8 cellular contexts compared by ENCODE assay signal in genomic region chr1:155712636-155713035, GRCh38. TPM values are rescaled to one million over a fixed set of nuclear protein-coding genes. Genes with fewer than 3 reads are reported as not detected.
DNase-seq lines count a peak whose midpoint lies in the region; ATAC-seq, FAIRE-seq and TF ChIP-seq lines count a peak whose summit lies in the region.
"Not testable (repeated sequence)": the region's sequence is repeated elsewhere in the genome, so short reads cannot be mapped to it uniquely, and the experiment has no call there.

No MANE protein-coding gene starts in this region.

- not testable (repeated sequence) for BruUV-seq in A673 (replicated peaks; lab: Mats Ljungman, UMichigan); endothelial cell of umbilical vein (replicated peaks; lab: Mats Ljungman, UMichigan)

- not testable (repeated sequence) for DNase-seq in A673 (ENCODE audit: low spot score); activated CD4-positive, alpha-beta memory T cell treated with anti-CD3 and anti-CD28 coated beads, Interleukin-2, amount 10 ng/mL, durations not matched to agents 7 days and 5 days; endothelial cell of umbilical vein (ENCODE audit: low read depth, low spot score); left ventricle myocardium superior
- DNase-seq in Kasumi-1 (lab: John Stamatoyannopoulos, UW) (peak; percentile 5 to 15), OCI-M1 (lab: John Stamatoyannopoulos, UW) (peak; percentile 48)
- DNase-seq in naive thymus-derived CD4-positive, alpha-beta T cell = peak in 2 of 9 donors; percentile 2 to 8

- CTCF ChIA-PET in A673 (lab: Charles Lee); activated CD4-positive, alpha-beta memory T cell treated with anti-CD3 and anti-CD28 coated beads, Interleukin-2, amount 10 ng/mL, durations not matched to agents 7 days and 5 days (lab: Charles Lee): not testable (repeated sequence)
- CTCF ChIA-PET in endothelial cell of umbilical vein (lab: Charles Lee) = interaction anchor here (0.6 to 1.2 kb wide), 4 partner anchors 17 to 271 kb away, joined by 3 to 4 read pairs (median 4); no protein-coding TSS in a partner anchor
- CTCF ChIA-PET in naive thymus-derived CD4-positive, alpha-beta T cell (lab: Charles Lee) = interaction anchor here (0.6 kb wide), 1 partner anchor 432 kb away, joined by 3 read pairs; no protein-coding TSS in a partner anchor

- H3K27ac ChIP-seq in A673 (ENCODE audit: low read depth, low read length, poor library complexity, severe bottlenecking); endothelial cell of umbilical vein (ENCODE audit: insufficient read depth, low read depth, low read length); naive thymus-derived CD4-positive, alpha-beta T cell (ENCODE audit: low read depth, low read length): not testable (repeated sequence)

- TF ChIP-seq POLR2A in endothelial cell of umbilical vein (IDR thresholded peaks at IDR 0.05; ENCODE audit: low read depth, low read length) = not testable (repeated sequence)

- peaks cover 27% of the 10 kb centered on the region for H3K4me1 Mint-ChIP-seq in activated CD4-positive, alpha-beta memory T cell treated with anti-CD3 and anti-CD28 coated beads, Interleukin-2, amount 10 ng/mL, durations not matched to agents 7 days and 5 days
- peaks cover 4 to 24% (median 9%) of the 10 kb centered on the region in 7 donors for H3K4me1 Mint-ChIP-seq in naive thymus-derived CD4-positive, alpha-beta T cell

- POLR2A ChIA-PET in A673 (lab: Charles Lee; ENCODE audit: low non-redundant PET); activated CD4-positive, alpha-beta memory T cell treated with anti-CD3 and anti-CD28 coated beads, Interleukin-2, amount 10 ng/mL, durations not matched to agents 7 days and 5 days (lab: Charles Lee); endothelial cell of umbilical vein (lab: Charles Lee); naive thymus-derived CD4-positive, alpha-beta T cell (lab: Charles Lee): not testable (repeated sequence)

- H2AFZ ChIP-seq in endothelial cell of umbilical vein (ENCODE audit: low read depth, low read length) = not testable (repeated sequence)

- peak; percentile 47 for FAIRE-seq in endothelial cell of umbilical vein (lab: Jason Lieb, UNC)

- not testable (repeated sequence) for H3K9ac ChIP-seq in endothelial cell of umbilical vein (replicated peaks; ENCODE audit: extremely low read depth, insufficient read depth, low read length)

- H3K27me3 ChIP-seq in A673 (replicated peaks; ENCODE audit: insufficient read depth, low read depth, low read length, poor library complexity); endothelial cell of umbilical vein (ENCODE audit: control insufficient read depth in 2 of 2, insufficient read depth in 2 of 2, low read length in 2 of 2); naive thymus-derived CD4-positive, alpha-beta T cell (ENCODE audit: control insufficient read depth in 2 of 2, insufficient read depth in 2 of 2, low read length in 2 of 2): not testable (repeated sequence)

- peak overlapping the region; percentile 37 for H3K27ac Mint-ChIP-seq in activated CD4-positive, alpha-beta memory T cell treated with anti-CD3 and anti-CD28 coated beads, Interleukin-2, amount 10 ng/mL, durations not matched to agents 7 days and 5 days
- H3K27ac Mint-ChIP-seq in naive thymus-derived CD4-positive, alpha-beta T cell = not testable (repeated sequence)

- not testable (repeated sequence) for H3K9me1 ChIP-seq in endothelial cell of umbilical vein (replicated peaks; ENCODE audit: control insufficient read depth, extremely low read depth, insufficient read depth, low read length)

- H3K4me2 ChIP-seq in endothelial cell of umbilical vein (ENCODE audit: insufficient read depth, low read length) = not testable (repeated sequence)

- not testable (repeated sequence) for H3K4me3 ChIP-seq in A673 (ENCODE audit: low read depth, low read length, poor library complexity, severe bottlenecking); endothelial cell of umbilical vein (replicated peaks in 1 of 3; ENCODE audit: insufficient read depth in 1 of 3, low read depth in 1 of 3, low read length in 3 of 3); naive thymus-derived CD4-positive, alpha-beta T cell (ENCODE audit: low read length)

- not testable (repeated sequence) for H3K27me3 Mint-ChIP-seq in activated CD4-positive, alpha-beta memory T cell treated with anti-CD3 and anti-CD28 coated beads, Interleukin-2, amount 10 ng/mL, durations not matched to agents 7 days and 5 days; naive thymus-derived CD4-positive, alpha-beta T cell

- not testable (repeated sequence) for H3K4me3 Mint-ChIP-seq in activated CD4-positive, alpha-beta memory T cell treated with anti-CD3 and anti-CD28 coated beads, Interleukin-2, amount 10 ng/mL, durations not matched to agents 7 days and 5 days; naive thymus-derived CD4-positive, alpha-beta T cell

- peaks cover 37% of the 10 kb centered on the region for H3K36me3 Mint-ChIP-seq in activated CD4-positive, alpha-beta memory T cell treated with anti-CD3 and anti-CD28 coated beads, Interleukin-2, amount 10 ng/mL, durations not matched to agents 7 days and 5 days (ENCODE audit: low read depth)
- peaks cover 0 to 23% (median 5%) of the 10 kb centered on the region in 5 donors for H3K36me3 Mint-ChIP-seq in naive thymus-derived CD4-positive, alpha-beta T cell

- dilution Hi-C loops in endothelial cell of umbilical vein (cut with MboI; ENCODE audit: extremely low pct_ligation_motif_present, low sequenced_read_pairs) = not testable (repeated sequence)

- intact Hi-C loops in A673 (cut with micrococcal nuclease; ENCODE audit: unreplicated experiment); endothelial cell of umbilical vein (cut with micrococcal nuclease); left ventricle myocardium superior (cut with micrococcal nuclease); naive thymus-derived CD4-positive, alpha-beta T cell (cut with micrococcal nuclease): not testable (repeated sequence)

- H3K36me3 ChIP-seq in A673 (ENCODE audit: insufficient read depth, low read length, poor library complexity, severe bottlenecking) = peaks cover 36% of the 10 kb centered on the region
- H3K36me3 ChIP-seq in endothelial cell of umbilical vein (ENCODE audit: control insufficient read depth in 2 of 2, extremely low read depth in 1 of 2, insufficient read depth in 2 of 2, low read length in 2 of 2) = not testable (repeated sequence)
- H3K36me3 ChIP-seq in naive thymus-derived CD4-positive, alpha-beta T cell (ENCODE audit: control insufficient read depth in 2 of 3, insufficient read depth in 3 of 3, low read length in 3 of 3) = peaks cover 0 to 29% (median 0%) of the 10 kb centered on the region in 3 experiments

- not testable (repeated sequence) for H3K9me3 ChIP-seq in A673 (ENCODE audit: low read depth, low read length, poor library complexity, severe bottlenecking); endothelial cell of umbilical vein (replicated peaks; ENCODE audit: control insufficient read depth, insufficient read depth, low read length); naive thymus-derived CD4-positive, alpha-beta T cell (ENCODE audit: control insufficient read depth in 2 of 3, low read length in 3 of 3)

- peak; percentile 51 for ATAC-seq in left ventricle myocardium superior
- ATAC-seq in naive thymus-derived CD4-positive, alpha-beta T cell = peak; percentile 12

- H3K79me2 ChIP-seq in endothelial cell of umbilical vein (ENCODE audit: control insufficient read depth, insufficient read depth, low read length) = peaks cover 11% of the 10 kb centered on the region

- not testable (repeated sequence) for H4K20me1 ChIP-seq in endothelial cell of umbilical vein (replicated peaks; ENCODE audit: control insufficient read depth, extremely low read depth, insufficient read depth, low read length)

- H3K4me1 ChIP-seq in A673 (ENCODE audit: insufficient read depth, low read length, poor library complexity, severe bottlenecking); endothelial cell of umbilical vein (ENCODE audit: control insufficient read depth, extremely low read depth, insufficient read depth, low read length); naive thymus-derived CD4-positive, alpha-beta T cell (ENCODE audit: control insufficient read depth in 2 of 2, insufficient read depth in 2 of 2, low read length in 2 of 2): not testable (repeated sequence)

- H3K9me3 Mint-ChIP-seq in activated CD4-positive, alpha-beta memory T cell treated with anti-CD3 and anti-CD28 coated beads, Interleukin-2, amount 10 ng/mL, durations not matched to agents 7 days and 5 days; naive thymus-derived CD4-positive, alpha-beta T cell: not testable (repeated sequence)

- TF ChIP-seq CTCF in A673 (conservative IDR thresholded peaks at IDR 0.05; ENCODE audit: low read depth, low read length) = 0 out of 2 replicates have a peak, but pooled peaks have one; percentile 28
- peak; percentile 18 for TF ChIP-seq CTCF in GM12873 (IDR thresholded peaks at IDR 0.05; ENCODE audit: insufficient read depth, low read depth, low read length, missing control alignments)
- not testable (repeated sequence) for TF ChIP-seq CTCF in endothelial cell of umbilical vein (IDR thresholded peaks at IDR 0.05; ENCODE audit: extremely low read depth in 1 of 2, insufficient read depth in 1 of 2, low read depth in 1 of 2, low read length in 2 of 2)

RNA-seq across cellular contexts. Expression of gene DAP3, which starts 23.7 kb away (rescaled TPM):
- total RNA-seq in A673 (2021) (183 and 205 TPM in 2 replicates), endothelial cell of umbilical vein (98.9 and 104 TPM in 2 replicates), left ventricle myocardium superior (123 TPM)
- total RNA-seq in activated CD4-positive, alpha-beta memory T cell treated with anti-CD3 and anti-CD28 coated beads, Interleukin-2, amount 10 ng/mL, durations not matched to agents 7 days and 5 days = 100 to 1,000 TPM; 119 to 123 TPM
- polyA plus RNA-seq in endothelial cell of umbilical vein = 86.5 and 88.9 TPM in 2 replicates
- polyA plus RNA-seq in endothelial cell of umbilical vein (2011; cell fraction: cytosol; rRNA removed) = 122 and 127 TPM in 2 replicates
- polyA plus RNA-seq in endothelial cell of umbilical vein (2011; cell fraction: nucleus; rRNA removed) = 179 and 188 TPM in 2 replicates
- 90.0 and 122 TPM in 2 replicates for polyA plus RNA-seq in endothelial cell of umbilical vein (2012)
- polyA minus RNA-seq in endothelial cell of umbilical vein = 140 and 144 TPM in 2 replicates
- 84.5 TPM for polyA minus RNA-seq in endothelial cell of umbilical vein (2011; cell fraction: cytosol; rRNA and poly(A)+ RNA removed)
- polyA minus RNA-seq in endothelial cell of umbilical vein (2011; cell fraction: nucleus; rRNA and poly(A)+ RNA removed) = 79.6 and 112 TPM in 2 replicates
- 100 to 1,000 TPM; 112 to 155 (median 145) TPM for total RNA-seq in naive thymus-derived CD4-positive, alpha-beta T cell
- polyA plus RNA-seq in naive thymus-derived CD4-positive, alpha-beta T cell = 100 to 1,000 TPM; 111 to 135 TPM

RNA-seq across cellular contexts. Expression of gene YY1AP1, which starts 24.1 kb away (rescaled TPM):
- total RNA-seq in A673 (2021) (58.6 and 59.3 TPM in 2 replicates), endothelial cell of umbilical vein (42.0 and 42.3 TPM in 2 replicates), left ventricle myocardium superior (70.5 TPM)
- 10 to 100 TPM; 75.2 to 80.2 TPM for total RNA-seq in activated CD4-positive, alpha-beta memory T cell treated with anti-CD3 and anti-CD28 coated beads, Interleukin-2, amount 10 ng/mL, durations not matched to agents 7 days and 5 days
- 46.4 and 46.9 TPM in 2 replicates for polyA plus RNA-seq in endothelial cell of umbilical vein
- polyA plus RNA-seq in endothelial cell of umbilical vein (2011; cell fraction: cytosol; rRNA removed) = 53.1 and 53.8 TPM in 2 replicates
- polyA plus RNA-seq in endothelial cell of umbilical vein (2011; cell fraction: nucleus; rRNA removed) = 69.0 and 79.3 TPM in 2 replicates
- 23.7 and 30.9 TPM in 2 replicates for polyA plus RNA-seq in endothelial cell of umbilical vein (2012)
- polyA minus RNA-seq in endothelial cell of umbilical vein = 40.2 and 41.9 TPM in 2 replicates
- polyA minus RNA-seq in endothelial cell of umbilical vein (2011; cell fraction: cytosol; rRNA and poly(A)+ RNA removed) = 45.2 TPM
- polyA minus RNA-seq in endothelial cell of umbilical vein (2011; cell fraction: nucleus; rRNA and poly(A)+ RNA removed) = 21.9 and 32.8 TPM in 2 replicates
- 100 to 1,000 TPM in 2 of 5 experiments, 10 to 100 TPM in 3; 81.2 to 130 (median 88.2) TPM for total RNA-seq in naive thymus-derived CD4-positive, alpha-beta T cell
- polyA plus RNA-seq in naive thymus-derived CD4-positive, alpha-beta T cell = 10 to 100 TPM; 37.4 to 59.3 TPM
